Comparison of ENCODE assay signal across 18 cellular contexts in genomic region chr15:100681335-100681746, GRCh38.
DNase-seq lines count a peak whose midpoint lies in the region; ATAC-seq and TF ChIP-seq lines count a peak whose summit lies in the region.
"Had no signal": no experiment of that assay in that cellular context is flagged by ENCODE, and none has a peak within 500 bp of the region (broad histone marks: within the 10 kb centered on the region; RNA-seq: fewer than 3 reads in every experiment).

No MANE protein-coding gene starts in this region.

- intact Hi-C loops in Right ventricle myocardium superior (cut with DNase I) (no loop called here), cardiac septum (cut with DNase I) (no loop called here), esophagus muscularis mucosa (cut with DNase I) (no loop called here), tibial artery (cut with DNase I; ENCODE audit: low total_unique reads) (no loop called here), OCI-LY7 (cut with micrococcal nuclease; ENCODE audit: unreplicated experiment) (no loop called here)

- TF ChIP-seq EP300 in esophagus muscularis mucosa (IDR thresholded peaks at IDR 0.05) = no peak

- H2AFZ ChIP-seq in OCI-LY7 (ENCODE audit: low read length) = no peak overlapping the region

- peaks cover 4% of the 10 kb centered on the region for H3K36me3 Mint-ChIP-seq in type B pancreatic cell

- BruUV-seq in OCI-LY7 (replicated peaks; lab: Mats Ljungman, UMichigan) = no TSS peak

- H3K4me3 ChIP-seq in esophagus muscularis mucosa (no peak overlapping the region), neutrophil (ENCODE audit: low read depth in 1 of 2, low read length in 1 of 2) (no peak overlapping the region), tibial artery (no peak overlapping the region), OCI-LY7 (ENCODE audit: low read depth, low read length, poor library complexity, severe bottlenecking) (no peak overlapping the region)

- H3K27ac ChIP-seq in esophagus muscularis mucosa (replicated peaks in 1 of 4) (peak overlapping the region in 1 of 4 donors; percentile 4), neutrophil (peak overlapping the region; percentile 29), tibial artery (no peak overlapping the region), OCI-LY7 (ENCODE audit: low read depth, low read length, poor library complexity, severe bottlenecking) (no peak overlapping the region)

- H4K20me1 ChIP-seq in OCI-LY7 (ENCODE audit: insufficient read depth, low read length) = no peaks in the 10 kb centered on the region

- H3K27ac Mint-ChIP-seq in type B pancreatic cell = no peak overlapping the region
- H3K27ac Mint-ChIP-seq: B cell; CD4-positive, alpha-beta T cell had no signal

- H3K36me3 ChIP-seq in esophagus muscularis mucosa (no peaks in the 10 kb centered on the region), neutrophil (no peaks in the 10 kb centered on the region), tibial artery (no peaks in the 10 kb centered on the region), OCI-LY7 (ENCODE audit: insufficient read depth, low read length) (no peaks in the 10 kb centered on the region)

- no peak overlapping the region for H3K4me3 Mint-ChIP-seq in type B pancreatic cell
- H3K4me3 Mint-ChIP-seq: B cell; CD4-positive, alpha-beta T cell had no signal

- TF ChIP-seq CTCF in esophagus muscularis mucosa (IDR thresholded peaks at IDR 0.05) = no peak
- TF ChIP-seq CTCF in neutrophil (IDR thresholded peaks at IDR 0.05) = no peak
- no peak for TF ChIP-seq CTCF in tibial artery (IDR thresholded peaks at IDR 0.05)
- TF ChIP-seq CTCF in type B pancreatic cell (conservative IDR thresholded peaks at IDR 0.05) = no peak
- TF ChIP-seq CTCF in OCI-LY7 (conservative IDR thresholded peaks at IDR 0.05; ENCODE audit: low read length) = no peak

- H3K79me2 ChIP-seq in OCI-LY7 (ENCODE audit: insufficient read depth, low read depth, low read length) = no peaks in the 10 kb centered on the region

- peak; percentile 48 for ATAC-seq in Right ventricle myocardium superior (ENCODE audit: poor library complexity)
- ATAC-seq: PC-3 had no signal

- peaks cover 0 to 4% (median 0%) of the 10 kb centered on the region in 4 donors for H3K9me3 ChIP-seq in esophagus muscularis mucosa
- H3K9me3 ChIP-seq in neutrophil = no peaks in the 10 kb centered on the region
- peaks cover 0 to 7% (median 7%) of the 10 kb centered on the region in 3 donors for H3K9me3 ChIP-seq in tibial artery
- no peaks in the 10 kb centered on the region for H3K9me3 ChIP-seq in OCI-LY7 (ENCODE audit: low read length)

- H3K4me1 ChIP-seq in esophagus muscularis mucosa (peaks cover 0 to 7% (median 3%) of the 10 kb centered on the region in 4 donors), neutrophil (ENCODE audit: control insufficient read depth in 1 of 2, insufficient read depth in 1 of 2, low read depth in 1 of 2, low read length in 1 of 2) (peaks cover 24 to 25% of the 10 kb centered on the region in 2 experiments), tibial artery (no peaks in the 10 kb centered on the region), OCI-LY7 (ENCODE audit: insufficient read depth, low read length, poor library complexity, severe bottlenecking) (no peaks in the 10 kb centered on the region)

- CTCF ChIA-PET in OCI-LY7 (lab: Charles Lee; ENCODE audit: unreplicated experiment) = no interaction called here

- no peak overlapping the region for H3K4me2 ChIP-seq in OCI-LY7 (ENCODE audit: low read length)

- no peaks in the 10 kb centered on the region for H3K9me2 ChIP-seq in OCI-LY7 (ENCODE audit: insufficient read depth, low read length)

- 89% methylated on average over 3 of the region's 3 CpGs for WGBS in esophagus muscularis mucosa

- peaks cover 13% of the 10 kb centered on the region for H3K9me3 Mint-ChIP-seq in type B pancreatic cell

- TF ChIP-seq POLR2A in esophagus muscularis mucosa (IDR thresholded peaks at IDR 0.05; ENCODE audit: low read depth) = no peak

- H3K27me3 ChIP-seq in esophagus muscularis mucosa (peaks cover 0 to 7% (median 0%) of the 10 kb centered on the region in 4 donors), neutrophil (peaks cover 10% of the 10 kb centered on the region), tibial artery (no peaks in the 10 kb centered on the region)

- H3K4me1 Mint-ChIP-seq in type B pancreatic cell (ENCODE audit: unreplicated experiment) = no peaks in the 10 kb centered on the region
- H3K4me1 Mint-ChIP-seq: B cell had no signal

- DNase-seq in Right ventricle myocardium superior (no peak), cardiac septum (ENCODE audit: low spot score) (no peak), esophagus muscularis mucosa (ENCODE audit: extremely low spot score) (peak; percentile 93), tibial artery (peak; percentile 63 to 73), type B pancreatic cell (ENCODE audit: extremely low spot score, unreplicated experiment) (no peak), OCI-LY7 (ENCODE audit: low spot score) (no peak), SHP77 (lab: John Stamatoyannopoulos, UW) (no peak)
- DNase-seq: 8988T; CD4-positive, alpha-beta T cell; NCI-H1048; NCI-H1436 treated with DMSO at 0.1 percent for 48 hours; NCI-H2029; NCI-H345; NCI-H524 treated with DMSO at 0.1 percent for 48 hours; PC-3; RPMI8226 had no signal

- peaks cover 17% of the 10 kb centered on the region for H3K27me3 Mint-ChIP-seq in type B pancreatic cell

- POLR2A ChIA-PET in OCI-LY7 (lab: Charles Lee) = interaction anchor here (0.6 kb wide), 1 partner anchor 630 kb away, joined by 3 read pairs; no protein-coding TSS in a partner anchor

Comparison
In these comparisons a context has a peak if more than half of its experiments do, and no peak if none do; other contexts are left out.
1. DNase-seq: peak in esophagus muscularis mucosa (single experiment) and tibial artery (2 of 2); none in Right ventricle myocardium superior (single experiment), cardiac septum (single experiment), type B pancreatic cell (single experiment), OCI-LY7 (single experiment) and SHP77 (0 of 2).